Comparison of ENCODE assay signal across 8 cellular contexts in the genomic region with DNA sequence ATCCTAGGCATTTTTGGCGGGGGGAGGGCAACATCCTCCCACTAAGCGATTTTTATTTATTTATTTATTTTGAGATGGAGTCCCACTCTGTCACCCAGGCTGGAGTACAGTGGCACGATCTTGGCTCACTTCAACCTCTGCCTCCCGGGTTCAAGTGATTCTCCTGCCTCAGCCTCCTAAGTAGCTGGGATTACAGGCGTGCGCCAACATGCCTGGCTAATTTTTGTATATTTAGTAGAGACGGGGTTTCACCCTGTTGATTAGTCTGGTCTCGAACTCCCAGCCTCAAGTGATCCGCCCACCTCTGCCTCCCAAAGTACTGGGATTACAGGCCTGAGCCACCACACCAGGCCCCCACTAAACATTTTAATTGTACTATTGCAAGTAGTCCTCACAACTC. TPM values are rescaled to one million over a fixed set of nuclear protein-coding genes. Genes with fewer than 3 reads are reported as not detected.
DNase-seq lines count a peak whose midpoint lies in the region; ATAC-seq, FAIRE-seq and TF ChIP-seq lines count a peak whose summit lies in the region.
"Not testable (repeated sequence)": the region's sequence is repeated elsewhere in the genome, so short reads cannot be mapped to it uniquely, and the experiment has no call there.

No MANE protein-coding gene starts in this region.

- not testable (repeated sequence) for H2AK5ac ChIP-seq in mesenchymal stem cell (ENCODE audit: low read length, severe bottlenecking)

- H3K9me3 ChIP-seq in CD8-positive, alpha-beta T cell (ENCODE audit: low read length); OCI-LY3 (ENCODE audit: insufficient read depth, low read length); adipocyte (ENCODE audit: control insufficient read depth, low read length); endothelial cell of umbilical vein (replicated peaks; ENCODE audit: control insufficient read depth, insufficient read depth, low read length); mesenchymal stem cell (ENCODE audit: control insufficient read depth, low read length); transverse colon: not testable (repeated sequence)

- not testable (repeated sequence) for DNase-seq in CD8-positive, alpha-beta T cell; activated CD4-positive, alpha-beta memory T cell treated with anti-CD3 and anti-CD28 coated beads, Interleukin-2, amount 10 ng/mL, durations not matched to agents 7 days and 5 days; adipocyte (ENCODE audit: low read depth); endothelial cell of umbilical vein (ENCODE audit: low read depth, low spot score); mesenchymal stem cell; transverse colon

- CTCF ChIA-PET in CD8-positive, alpha-beta T cell (lab: Charles Lee) = interaction anchor here (1.0 to 31.7 kb wide), 6 partner anchors 12 to 94 kb away, joined by 4 to 728 read pairs (median 6); no protein-coding TSS in a partner anchor
- CTCF ChIA-PET in activated CD4-positive, alpha-beta memory T cell treated with anti-CD3 and anti-CD28 coated beads, Interleukin-2, amount 10 ng/mL, durations not matched to agents 7 days and 5 days (lab: Charles Lee) = interaction anchor here (0.7 to 30.7 kb wide), 6 partner anchors 9 to 67 kb away, joined by 3 to 578 read pairs (median 30); a partner anchor contains a TSS
- CTCF ChIA-PET in endothelial cell of umbilical vein (lab: Charles Lee) = interaction anchor here (1.5 to 12.5 kb wide), 3 partner anchors 8 to 28 kb away, joined by 5 to 229 read pairs (median 7); no protein-coding TSS in a partner anchor

- not testable (repeated sequence) for H3K79me1 ChIP-seq in mesenchymal stem cell (replicated peaks; ENCODE audit: low read length, poor library complexity, severe bottlenecking)

- 87% methylated on average over 6 of the region's 9 CpGs for WGBS in mesenchymal stem cell
- WGBS in transverse colon (ENCODE audit: low coverage in 1 of 2), 2 donors = 72 to 77% methylated on average over 2 to 9 of the region's 9 CpGs

- H4K91ac ChIP-seq in mesenchymal stem cell (ENCODE audit: low read length) = not testable (repeated sequence)

- H3K36me3 ChIP-seq in CD8-positive, alpha-beta T cell (ENCODE audit: insufficient read depth, low read length); OCI-LY3 (replicated peaks; ENCODE audit: low read depth, low read length); adipocyte (ENCODE audit: control insufficient read depth, insufficient read depth, low read length, severe bottlenecking); transverse colon: not testable (repeated sequence)
- H3K36me3 ChIP-seq in endothelial cell of umbilical vein (ENCODE audit: control insufficient read depth in 2 of 2, extremely low read depth in 1 of 2, insufficient read depth in 2 of 2, low read length in 2 of 2) (peaks cover 3 to 14% of the 10 kb centered on the region in 2 experiments), mesenchymal stem cell (ENCODE audit: control insufficient read depth in 1 of 2, insufficient read depth in 2 of 2, low read depth in 1 of 2, low read length in 2 of 2) (peaks cover 26 to 27% of the 10 kb centered on the region in 2 experiments)

- not testable (repeated sequence) for H2BK15ac ChIP-seq in mesenchymal stem cell (ENCODE audit: low read depth, poor library complexity, severe bottlenecking)

- H2BK120ac ChIP-seq in mesenchymal stem cell (ENCODE audit: low read depth, low read length) = not testable (repeated sequence)

- H2AFZ ChIP-seq in OCI-LY3 (ENCODE audit: low read depth, low read length); endothelial cell of umbilical vein (ENCODE audit: low read depth, low read length); mesenchymal stem cell (ENCODE audit: low read depth, low read length): not testable (repeated sequence)

- H3K36me3 Mint-ChIP-seq in CD8-positive, alpha-beta T cell = peaks cover 14% of the 10 kb centered on the region
- H3K36me3 Mint-ChIP-seq in activated CD4-positive, alpha-beta memory T cell treated with anti-CD3 and anti-CD28 coated beads, Interleukin-2, amount 10 ng/mL, durations not matched to agents 7 days and 5 days (ENCODE audit: low read depth) = peaks cover 74% of the 10 kb centered on the region

- not testable (repeated sequence) for H2BK12ac ChIP-seq in mesenchymal stem cell (ENCODE audit: low read length in 2 of 2)

- H3K4me3 ChIP-seq in CD8-positive, alpha-beta T cell (ENCODE audit: low read depth, low read length); OCI-LY3 (ENCODE audit: low read length); adipocyte (ENCODE audit: low read length); endothelial cell of umbilical vein (replicated peaks in 1 of 3; ENCODE audit: insufficient read depth in 1 of 3, low read depth in 1 of 3, low read length in 3 of 3); mesenchymal stem cell (ENCODE audit: insufficient read depth in 1 of 2, low read depth in 1 of 2, low read length in 2 of 2); skin epidermis; transverse colon: not testable (repeated sequence)

- intact Hi-C loops in CD8-positive, alpha-beta T cell (cut with DNase I, micrococcal nuclease); transverse colon (cut with DNase I; ENCODE audit: low total_unique reads): not testable (repeated sequence)
- intact Hi-C loops in endothelial cell of umbilical vein (cut with micrococcal nuclease) = loop anchor here (1.0 kb wide), 1 partner anchor 8 kb away; no protein-coding TSS in a partner anchor

- POLR2A ChIA-PET in CD8-positive, alpha-beta T cell (lab: Charles Lee) = interaction anchor here (1.6 to 9.0 kb wide), 3 partner anchors 10 to 22 kb away, joined by 5 to 70 read pairs (median 14); a partner anchor contains a TSS
- POLR2A ChIA-PET in activated CD4-positive, alpha-beta memory T cell treated with anti-CD3 and anti-CD28 coated beads, Interleukin-2, amount 10 ng/mL, durations not matched to agents 7 days and 5 days (lab: Charles Lee) = interaction anchor here (1.7 to 37.8 kb wide), 3 partner anchors 10 to 348 kb away, joined by 6 to 1018 read pairs (median 264); a partner anchor contains a TSS
- POLR2A ChIA-PET in endothelial cell of umbilical vein (lab: Charles Lee) = interaction anchor here (2.7 kb wide), 1 partner anchor 8 kb away, joined by 17 read pairs; no protein-coding TSS in a partner anchor

- H3K14ac ChIP-seq in mesenchymal stem cell (ENCODE audit: low read length in 2 of 2) = not testable (repeated sequence)

- not testable (repeated sequence) for H3K27ac ChIP-seq in CD8-positive, alpha-beta T cell (ENCODE audit: low read depth, low read length)
- peak overlapping the region; percentile 97 for H3K27ac ChIP-seq in OCI-LY3 (ENCODE audit: low read length)
- peak overlapping the region; percentile 83 for H3K27ac ChIP-seq in endothelial cell of umbilical vein (ENCODE audit: insufficient read depth, low read depth, low read length)
- peak overlapping the region; percentile 47 for H3K27ac ChIP-seq in mesenchymal stem cell (ENCODE audit: low read length, poor library complexity, severe bottlenecking)
- H3K27ac ChIP-seq in skin epidermis = peak overlapping the region in 17 of 21 experiments; percentile 33 to 99 (median 93)
- H3K27ac ChIP-seq in transverse colon = peak overlapping the region; percentile 93 to 97 (median 96)

- peaks cover 98% of the 10 kb centered on the region for H3K4me1 ChIP-seq in CD8-positive, alpha-beta T cell (ENCODE audit: insufficient read depth, low read length)
- H3K4me1 ChIP-seq in OCI-LY3 (ENCODE audit: low read length) = peaks cover 88% of the 10 kb centered on the region
- peaks cover 90% of the 10 kb centered on the region for H3K4me1 ChIP-seq in adipocyte (ENCODE audit: control insufficient read depth, insufficient read depth, low read length)
- H3K4me1 ChIP-seq in endothelial cell of umbilical vein (ENCODE audit: control insufficient read depth, extremely low read depth, insufficient read depth, low read length) = peaks cover 88% of the 10 kb centered on the region
- peaks cover 69% of the 10 kb centered on the region for H3K4me1 ChIP-seq in mesenchymal stem cell (ENCODE audit: control insufficient read depth, insufficient read depth, low read depth, low read length)
- peaks cover 77 to 98% (median 95%) of the 10 kb centered on the region in 4 donors for H3K4me1 ChIP-seq in transverse colon

- not testable (repeated sequence) for ATAC-seq in CD8-positive, alpha-beta T cell

- H3K9ac ChIP-seq in OCI-LY3 (ENCODE audit: low read length) = peak overlapping the region; percentile 91
- peak overlapping the region; percentile 85 for H3K9ac ChIP-seq in adipocyte (ENCODE audit: low read length)
- H3K9ac ChIP-seq in endothelial cell of umbilical vein (replicated peaks; ENCODE audit: extremely low read depth, insufficient read depth, low read length) = not testable (repeated sequence)
- peak overlapping the region; percentile 85 for H3K9ac ChIP-seq in mesenchymal stem cell (ENCODE audit: low read length)

- not testable (repeated sequence) for H3K4ac ChIP-seq in mesenchymal stem cell (ENCODE audit: low read depth in 1 of 2, low read length in 2 of 2)

- not testable (repeated sequence) for H3K9me3 Mint-ChIP-seq in CD8-positive, alpha-beta T cell; activated CD4-positive, alpha-beta memory T cell treated with anti-CD3 and anti-CD28 coated beads, Interleukin-2, amount 10 ng/mL, durations not matched to agents 7 days and 5 days

- not testable (repeated sequence) for H3K27me3 ChIP-seq in CD8-positive, alpha-beta T cell (ENCODE audit: insufficient read depth, low read length); OCI-LY3 (ENCODE audit: low read depth, low read length); adipocyte (replicated peaks; ENCODE audit: control insufficient read depth, insufficient read depth, low read length); endothelial cell of umbilical vein (ENCODE audit: control insufficient read depth in 2 of 2, insufficient read depth in 2 of 2, low read length in 2 of 2); mesenchymal stem cell (ENCODE audit: control insufficient read depth in 1 of 2, insufficient read depth in 1 of 2, low read length in 2 of 2); transverse colon

- H3K18ac ChIP-seq in mesenchymal stem cell (ENCODE audit: low read depth in 1 of 2, low read length in 2 of 2) = not testable (repeated sequence)

- not testable (repeated sequence) for TF ChIP-seq POLR2A in endothelial cell of umbilical vein (IDR thresholded peaks at IDR 0.05; ENCODE audit: low read depth, low read length); transverse colon (IDR thresholded peaks at IDR 0.05)

- H4K8ac ChIP-seq in mesenchymal stem cell (ENCODE audit: low read length) = not testable (repeated sequence)

- dilution Hi-C loops in endothelial cell of umbilical vein (cut with MboI; ENCODE audit: extremely low pct_ligation_motif_present, low sequenced_read_pairs) = not testable (repeated sequence)

- peak overlapping the region; percentile 95 for H3K4me2 ChIP-seq in OCI-LY3 (ENCODE audit: low read length)
- H3K4me2 ChIP-seq in endothelial cell of umbilical vein (ENCODE audit: insufficient read depth, low read length); mesenchymal stem cell (ENCODE audit: low read length, poor library complexity, severe bottlenecking): not testable (repeated sequence)

- peaks cover 86% of the 10 kb centered on the region for H3K79me2 ChIP-seq in OCI-LY3 (ENCODE audit: low read length)
- peaks cover 100% of the 10 kb centered on the region for H3K79me2 ChIP-seq in endothelial cell of umbilical vein (ENCODE audit: control insufficient read depth, insufficient read depth, low read length)

- not testable (repeated sequence) for TF ChIP-seq EP300 in transverse colon (IDR thresholded peaks at IDR 0.05; ENCODE audit: low read depth)

- FAIRE-seq in endothelial cell of umbilical vein (lab: Jason Lieb, UNC) = not testable (repeated sequence)

- H3K23ac ChIP-seq in mesenchymal stem cell (ENCODE audit: low read length in 2 of 2) = not testable (repeated sequence)

- not testable (repeated sequence) for TF ChIP-seq CTCF in CD8-positive, alpha-beta T cell (IDR thresholded peaks at IDR 0.05); OCI-LY3 (IDR thresholded peaks at IDR 0.05; ENCODE audit: low read depth, low read length); endothelial cell of umbilical vein (IDR thresholded peaks at IDR 0.05; ENCODE audit: extremely low read depth in 1 of 2, insufficient read depth in 1 of 2, low read depth in 1 of 2, low read length in 2 of 2); transverse colon (IDR thresholded peaks at IDR 0.05)

- H3K9me1 ChIP-seq in endothelial cell of umbilical vein (replicated peaks; ENCODE audit: control insufficient read depth, extremely low read depth, insufficient read depth, low read length) = not testable (repeated sequence)

- peaks cover 97% of the 10 kb centered on the region for H3K4me1 Mint-ChIP-seq in CD8-positive, alpha-beta T cell (ENCODE audit: low read depth)
- peaks cover 91% of the 10 kb centered on the region for H3K4me1 Mint-ChIP-seq in activated CD4-positive, alpha-beta memory T cell treated with anti-CD3 and anti-CD28 coated beads, Interleukin-2, amount 10 ng/mL, durations not matched to agents 7 days and 5 days

- H3K4me3 Mint-ChIP-seq in CD8-positive, alpha-beta T cell = peak overlapping the region; percentile 18
- peak overlapping the region; percentile 32 for H3K4me3 Mint-ChIP-seq in activated CD4-positive, alpha-beta memory T cell treated with anti-CD3 and anti-CD28 coated beads, Interleukin-2, amount 10 ng/mL, durations not matched to agents 7 days and 5 days

- H3K27ac Mint-ChIP-seq in CD8-positive, alpha-beta T cell = peak overlapping the region; percentile 98
- H3K27ac Mint-ChIP-seq in activated CD4-positive, alpha-beta memory T cell treated with anti-CD3 and anti-CD28 coated beads, Interleukin-2, amount 10 ng/mL, durations not matched to agents 7 days and 5 days = peak overlapping the region; percentile 93

- in situ Hi-C loops in transverse colon (cut with MboI; ENCODE audit: low pct_ligation_motif_present in 1 of 4, low pct_unique_long_range_greater_than_20kb in 1 of 4, low sequenced_read_pairs in 3 of 4) = not testable (repeated sequence)

- not testable (repeated sequence) for H2BK5ac ChIP-seq in mesenchymal stem cell (ENCODE audit: low read depth, low read length, poor library complexity, severe bottlenecking)

- H4K20me1 ChIP-seq in OCI-LY3 (ENCODE audit: insufficient read depth, low read length); endothelial cell of umbilical vein (replicated peaks; ENCODE audit: control insufficient read depth, extremely low read depth, insufficient read depth, low read length): not testable (repeated sequence)

- not testable (repeated sequence) for BruUV-seq in endothelial cell of umbilical vein (replicated peaks; lab: Mats Ljungman, UMichigan)

- H3K27me3 Mint-ChIP-seq in CD8-positive, alpha-beta T cell (ENCODE audit: low read depth); activated CD4-positive, alpha-beta memory T cell treated with anti-CD3 and anti-CD28 coated beads, Interleukin-2, amount 10 ng/mL, durations not matched to agents 7 days and 5 days: not testable (repeated sequence)

RNA-seq across cellular contexts. Expression of a gene that starts 10.2 kb away (rescaled TPM):
- total RNA-seq in CD8-positive, alpha-beta T cell = 10 to 100 TPM; 87.3 to 91.4 TPM
- total RNA-seq in activated CD4-positive, alpha-beta memory T cell treated with anti-CD3 and anti-CD28 coated beads, Interleukin-2, amount 10 ng/mL, durations not matched to agents 7 days and 5 days = 100 to 1,000 TPM; 315 to 328 TPM
- 249 and 252 TPM in 2 replicates for total RNA-seq in endothelial cell of umbilical vein
- polyA plus RNA-seq in endothelial cell of umbilical vein = 119 and 122 TPM in 2 replicates
- 101 and 125 TPM in 2 replicates for polyA plus RNA-seq in endothelial cell of umbilical vein (2011; cell fraction: cytosol; rRNA removed)
- 462 and 531 TPM in 2 replicates for polyA plus RNA-seq in endothelial cell of umbilical vein (2011; cell fraction: nucleus; rRNA removed)
- 105 and 119 TPM in 2 replicates for polyA plus RNA-seq in endothelial cell of umbilical vein (2012)
- polyA minus RNA-seq in endothelial cell of umbilical vein = 81.4 and 95.8 TPM in 2 replicates
- polyA minus RNA-seq in endothelial cell of umbilical vein (2011; cell fraction: cytosol; rRNA and poly(A)+ RNA removed) = 25.6 TPM
- polyA minus RNA-seq in endothelial cell of umbilical vein (2011; cell fraction: nucleus; rRNA and poly(A)+ RNA removed) = 127 and 192 TPM in 2 replicates
- polyA plus RNA-seq in mesenchymal stem cell (2013, experiment 1 of 2) = 50.4 TPM
- 47.9 TPM for polyA plus RNA-seq in mesenchymal stem cell (2013, experiment 2 of 2)
- 100 to 1,000 TPM in 1 of 4 donors, 10 to 100 TPM in 3; 19.4 to 133 (median 28.3) TPM for total RNA-seq in transverse colon

RNA-seq across cellular contexts. Expression of a gene that starts 36.5 kb away (rescaled TPM):
- total RNA-seq in CD8-positive, alpha-beta T cell = 1 to 10 TPM; 4.3 to 5.5 TPM
- total RNA-seq in activated CD4-positive, alpha-beta memory T cell treated with anti-CD3 and anti-CD28 coated beads, Interleukin-2, amount 10 ng/mL, durations not matched to agents 7 days and 5 days = 10 to 100 TPM; 19.4 to 22.6 TPM
- total RNA-seq in endothelial cell of umbilical vein = 17.9 and 20.3 TPM in 2 replicates
- 17.3 and 19.8 TPM in 2 replicates for polyA plus RNA-seq in endothelial cell of umbilical vein
- polyA plus RNA-seq in endothelial cell of umbilical vein (2011; cell fraction: cytosol; rRNA removed) = 13.0 and 14.1 TPM in 2 replicates
- polyA plus RNA-seq in endothelial cell of umbilical vein (2011; cell fraction: nucleus; rRNA removed) = 21.7 and 24.5 TPM in 2 replicates
- 14.7 and 19.3 TPM in 2 replicates for polyA plus RNA-seq in endothelial cell of umbilical vein (2012)
- 14.9 and 20.7 TPM in 2 replicates for polyA minus RNA-seq in endothelial cell of umbilical vein
- 18.2 TPM for polyA minus RNA-seq in endothelial cell of umbilical vein (2011; cell fraction: cytosol; rRNA and poly(A)+ RNA removed)
- polyA minus RNA-seq in endothelial cell of umbilical vein (2011; cell fraction: nucleus; rRNA and poly(A)+ RNA removed) = 7.0 and 7.5 TPM in 2 replicates
- 8.4 TPM for polyA plus RNA-seq in mesenchymal stem cell (2013, experiment 1 of 2)
- polyA plus RNA-seq in mesenchymal stem cell (2013, experiment 2 of 2) = 8.3 TPM
- 10 to 100 TPM; 19.9 to 76.7 (median 23.1) TPM for total RNA-seq in transverse colon

RNA-seq across cellular contexts. Expression of a gene that starts 50.8 kb away (rescaled TPM):
- under 1 TPM; 0.14 to 0.25 TPM for total RNA-seq in CD8-positive, alpha-beta T cell
- 1 to 10 TPM; 1.4 to 1.6 TPM for total RNA-seq in activated CD4-positive, alpha-beta memory T cell treated with anti-CD3 and anti-CD28 coated beads, Interleukin-2, amount 10 ng/mL, durations not matched to agents 7 days and 5 days
- total RNA-seq in endothelial cell of umbilical vein (53.6 and 55.1 TPM in 2 replicates), transverse colon (10 to 100 TPM in 2 of 4 donors, 1 to 10 TPM in 2; 8.1 to 51.7 (median 24.6) TPM)
- polyA plus RNA-seq in endothelial cell of umbilical vein = 30.8 and 34.5 TPM in 2 replicates
- 14.4 and 18.3 TPM in 2 replicates for polyA plus RNA-seq in endothelial cell of umbilical vein (2011; cell fraction: cytosol; rRNA removed)
- 171 and 207 TPM in 2 replicates for polyA plus RNA-seq in endothelial cell of umbilical vein (2011; cell fraction: nucleus; rRNA removed)
- polyA plus RNA-seq in endothelial cell of umbilical vein (2012) = 29.7 and 38.7 TPM in 2 replicates
- polyA minus RNA-seq in endothelial cell of umbilical vein = 34.0 and 42.1 TPM in 2 replicates
- 3.3 TPM for polyA minus RNA-seq in endothelial cell of umbilical vein (2011; cell fraction: cytosol; rRNA and poly(A)+ RNA removed)
- polyA minus RNA-seq in endothelial cell of umbilical vein (2011; cell fraction: nucleus; rRNA and poly(A)+ RNA removed) = 57.3 and 65.6 TPM in 2 replicates
- 1.2 TPM for polyA plus RNA-seq in mesenchymal stem cell (2013, experiment 1 of 2)
- polyA plus RNA-seq in mesenchymal stem cell (2013, experiment 2 of 2) = 1.2 TPM
